Comparison of ENCODE assay signal across 8 cellular contexts in genomic region chr10:31030800-31031199, GRCh38. TPM values are rescaled to one million over a fixed set of nuclear protein-coding genes. Genes with fewer than 3 reads are reported as not detected.
A peak's percentile ranks its signal among the peaks of the same experiment; 100 is the strongest.
DNase-seq lines count a peak whose midpoint lies in the region; ATAC-seq and TF ChIP-seq lines count a peak whose summit lies in the region.

No MANE protein-coding gene starts in this region.

- no CpG with 5 or more reads among the region's 8 CpGs for WGBS in IMR-90 (ENCODE audit: extremely low coverage in 2 of 2, insufficient read length in 1 of 2), 2 experiments

- peak overlapping the region; percentile 67 to 94 for H4K8ac ChIP-seq in IMR-90 (ENCODE audit: low read depth in 2 of 2, low read length in 2 of 2)

- H4K5ac ChIP-seq in IMR-90 (ENCODE audit: low read depth, low read length) = peak overlapping the region; percentile 76

- H3K27me3 ChIP-seq in A673 (replicated peaks; ENCODE audit: insufficient read depth, low read depth, low read length, poor library complexity) = no peaks in the 10 kb centered on the region
- H3K27me3 ChIP-seq in IMR-90 (ENCODE audit: control insufficient read depth, insufficient read depth, low read length) = no peaks in the 10 kb centered on the region

- intact Hi-C loops in A673 (cut with micrococcal nuclease; ENCODE audit: unreplicated experiment) = no loop called here
- intact Hi-C loops in IMR-90 (cut with micrococcal nuclease) = loop anchor here (2.0 to 5.0 kb wide), 3 partner anchors 102 to 293 kb away; no protein-coding TSS in a partner anchor

- peaks cover 3% of the 10 kb centered on the region; the same call in 1 of the 2 replicates for H4K20me1 ChIP-seq in IMR-90 (ENCODE audit: insufficient read depth, low read length)

- ATAC-seq in IMR-90 (ENCODE audit: low read depth) (no peak), naive B cell (ENCODE audit: low read depth in 2 of 2) (no peak), GM21619 (IDR thresholded peaks at IDR 0.05; ENCODE audit: unreplicated experiment) (no peak), HG02588 (IDR thresholded peaks at IDR 0.05; ENCODE audit: unreplicated experiment) (no peak), GM21447 (IDR thresholded peaks at IDR 0.05; ENCODE audit: unreplicated experiment) (no peak)
- ATAC-seq in central memory CD8-positive, alpha-beta T cell (replicated peaks; ENCODE audit: extremely low read depth, poor library complexity, severe bottlenecking) = no peak

- peak overlapping the region; percentile 95 for H4K91ac ChIP-seq in IMR-90 (ENCODE audit: insufficient read depth, low read depth, low read length)

- CTCF ChIA-PET in A673 (lab: Charles Lee) = no interaction called here
- CTCF ChIA-PET in IMR-90 (lab: Yijun Ruan, JAX) = no interaction called here

- H3K4me3 ChIP-seq in A673 (ENCODE audit: low read depth, low read length, poor library complexity, severe bottlenecking) = peak overlapping the region; percentile 66
- H3K4me3 ChIP-seq in IMR-90 (ENCODE audit: insufficient read depth, low read depth, low read length) = peak overlapping the region; percentile 75; the same call in 1 of the 2 replicates

- in situ Hi-C loops in IMR-90 (cut with MboI; ENCODE audit: low sequenced_read_pairs) = loop anchor here (5.0 kb wide), 2 partner anchors 107 to 248 kb away; no protein-coding TSS in a partner anchor
- in situ Hi-C loops in ACHN (cut with HindIII; ENCODE audit: low pct_ligation_motif_present, low pct_unique_long_range_greater_than_20kb, low sequenced_read_pairs) = no loop called here

- TSS peak; percentile 50 for BruUV-seq in A673 (replicated peaks; lab: Mats Ljungman, UMichigan)
- BruUV-seq in IMR-90 (replicated peaks; lab: Mats Ljungman, UMichigan) = TSS peak; percentile 34

- H2AK9ac ChIP-seq in IMR-90 (replicated peaks; ENCODE audit: low read depth, low read length, poor library complexity) = no peak overlapping the region

- peak overlapping the region; percentile 90; the same call in 1 of the 2 replicates for H3K56ac ChIP-seq in IMR-90 (ENCODE audit: extremely low read depth, insufficient read depth, low read length)

- TF ChIP-seq POLR2A in IMR-90 (IDR thresholded peaks at IDR 0.05; ENCODE audit: low read depth, low read length) = no peak

- no peak overlapping the region for H3K27ac Mint-ChIP-seq in central memory CD8-positive, alpha-beta T cell (ENCODE audit: low read depth)
- H3K27ac Mint-ChIP-seq in naive B cell = peak overlapping the region in 4 of 6 donors; percentile 21 to 96 (median 96)

- TF ChIP-seq CTCF in A673 (conservative IDR thresholded peaks at IDR 0.05; ENCODE audit: low read depth, low read length) = no peak
- TF ChIP-seq CTCF in IMR-90 (conservative IDR thresholded peaks at IDR 0.05; ENCODE audit: low read depth, low read length) = no peak

- peak overlapping the region; percentile 93 for H2BK120ac ChIP-seq in IMR-90 (ENCODE audit: low read depth, low read length)

- no peaks in the 10 kb centered on the region for H3K36me3 ChIP-seq in A673 (ENCODE audit: insufficient read depth, low read length, poor library complexity, severe bottlenecking)
- no peaks in the 10 kb centered on the region for H3K36me3 ChIP-seq in IMR-90 (ENCODE audit: control insufficient read depth, insufficient read depth, low read length)

- peak overlapping the region; percentile 98 for H3K4ac ChIP-seq in IMR-90 (ENCODE audit: low read depth, low read length)

- POLR2A ChIA-PET in A673 (lab: Charles Lee; ENCODE audit: low non-redundant PET) = no interaction called here
- POLR2A ChIA-PET in IMR-90 (lab: Charles Lee; ENCODE audit: unreplicated experiment) = interaction anchor here (1.1 to 2.2 kb wide), 2 partner anchors 103 to 246 kb away, joined by 4 to 13 read pairs; no protein-coding TSS in a partner anchor

- DNase-seq in A673 (ENCODE audit: low spot score) = no peak
- no peak for DNase-seq in IMR-90
- no peak for DNase-seq in central memory CD8-positive, alpha-beta T cell (ENCODE audit: low spot score in 2 of 2)
- no peak for DNase-seq in naive B cell
- no peak for DNase-seq in ACHN

- H2BK15ac ChIP-seq in IMR-90 (ENCODE audit: low read depth, low read length) = peak overlapping the region; percentile 90; the same call in 2 of the 3 replicates

- peak overlapping the region; percentile 97 for H3K14ac ChIP-seq in IMR-90 (replicated peaks; ENCODE audit: low read depth, low read length)

- H3K27me3 Mint-ChIP-seq in central memory CD8-positive, alpha-beta T cell = no peaks in the 10 kb centered on the region
- no peaks in the 10 kb centered on the region for H3K27me3 Mint-ChIP-seq in naive B cell

- H3K4me1 ChIP-seq in A673 (ENCODE audit: insufficient read depth, low read length, poor library complexity, severe bottlenecking) (peaks cover 3% of the 10 kb centered on the region), IMR-90 (ENCODE audit: control insufficient read depth, insufficient read depth, low read length) (peaks cover 14% of the 10 kb centered on the region)

- no peaks in the 10 kb centered on the region for H3K4me1 Mint-ChIP-seq in central memory CD8-positive, alpha-beta T cell
- H3K4me1 Mint-ChIP-seq in naive B cell = peaks cover 17 to 27% (median 18%) of the 10 kb centered on the region in 3 donors

- H2AFZ ChIP-seq in IMR-90 (replicated peaks; ENCODE audit: low read length, poor library complexity) = no peak overlapping the region

- no peak for TF ChIP-seq RAD21 in IMR-90 (IDR thresholded peaks at IDR 0.05; ENCODE audit: low read length)

- H3K36me3 Mint-ChIP-seq in central memory CD8-positive, alpha-beta T cell (ENCODE audit: insufficient read depth) = peaks cover 10% of the 10 kb centered on the region
- no peaks in the 10 kb centered on the region for H3K36me3 Mint-ChIP-seq in naive B cell

- H3K4me3 Mint-ChIP-seq in central memory CD8-positive, alpha-beta T cell = peak overlapping the region; percentile 88
- H3K4me3 Mint-ChIP-seq in naive B cell = peak overlapping the region; percentile 47 to 96 (median 91)

- H3K4me2 ChIP-seq in IMR-90 (ENCODE audit: low read depth, low read length) = peak overlapping the region; percentile 89

- peak overlapping the region; percentile 86 for H3K9ac ChIP-seq in IMR-90 (ENCODE audit: low read depth, low read length)

- peak overlapping the region; percentile 95 for H2AK5ac ChIP-seq in IMR-90 (ENCODE audit: low read depth, low read length)

- H3K9me3 ChIP-seq in A673 (ENCODE audit: low read depth, low read length, poor library complexity, severe bottlenecking) (no peaks in the 10 kb centered on the region), IMR-90 (ENCODE audit: control insufficient read depth, insufficient read depth, low read length) (no peaks in the 10 kb centered on the region)

- peak overlapping the region; percentile 74 for H3K18ac ChIP-seq in IMR-90 (ENCODE audit: low read depth, low read length)

- H3K79me1 ChIP-seq in IMR-90 (ENCODE audit: low read depth in 1 of 2, low read length in 2 of 2) = peaks cover 17 to 39% of the 10 kb centered on the region in 2 experiments; a peak in 3 of 4 replicates

- H3K27ac ChIP-seq in A673 (ENCODE audit: low read depth, low read length, poor library complexity, severe bottlenecking) = no peak overlapping the region
- peak overlapping the region; percentile 94; the same call in 1 of the 2 replicates for H3K27ac ChIP-seq in IMR-90 (ENCODE audit: insufficient read depth, low read length)

- H2BK20ac ChIP-seq in IMR-90 (ENCODE audit: low read depth, low read length) = peak overlapping the region; percentile 83

- H2BK5ac ChIP-seq in IMR-90 (ENCODE audit: low read depth, low read length, poor library complexity, severe bottlenecking) = peak overlapping the region; percentile 89

- H3K9me3 Mint-ChIP-seq in central memory CD8-positive, alpha-beta T cell = no peaks in the 10 kb centered on the region
- H3K9me3 Mint-ChIP-seq in naive B cell = no peaks in the 10 kb centered on the region

- H3K9me1 ChIP-seq in IMR-90 (ENCODE audit: insufficient read depth, low read length) = no peaks in the 10 kb centered on the region; the same call in 1 of the 2 replicates

- dilution Hi-C loops in IMR-90 (cut with HindIII; ENCODE audit: low sequenced_read_pairs, unreplicated experiment) = no loop called here

- H3K23ac ChIP-seq in IMR-90 (ENCODE audit: low read depth, low read length) = peak overlapping the region; percentile 89

TF ChIP-seq in IMR-90, 13 proteins besides CTCF, POLR2A, EP300 and RAD21 (continues in another document):
- TF ChIP-seq NFE2L2 (IDR thresholded peaks at IDR 0.05; ENCODE audit: low read depth, low read length) (no peak), MAFK (IDR thresholded peaks at IDR 0.05; ENCODE audit: low read depth, low read length) (no peak), SMC3 (IDR thresholded peaks at IDR 0.05; ENCODE audit: low read depth, low read length) (no peak), BHLHE40 (IDR thresholded peaks at IDR 0.05; ENCODE audit: low read depth, low read length) (no peak), USF2 (IDR thresholded peaks at IDR 0.05; ENCODE audit: low read depth, low read length) (no peak), RFX5 (IDR thresholded peaks at IDR 0.05; ENCODE audit: low read depth, low read length) (no peak), CHD1 (IDR thresholded peaks at IDR 0.05; ENCODE audit: low read depth, low read length) (no peak), FOS (IDR thresholded peaks at IDR 0.05; ENCODE audit: low read depth, low read length) (no peak), MAZ (IDR thresholded peaks at IDR 0.05; ENCODE audit: borderline replicate concordance, low read depth, low read length) (no peak), RCOR1 (IDR thresholded peaks at IDR 0.05; ENCODE audit: insufficient replicate concordance, low read length) (no peak), ELK1 (IDR thresholded peaks at IDR 0.05; ENCODE audit: borderline replicate concordance, low read depth, low read length) (no peak)

RNA-seq across cellular contexts. Expression of gene ZNF438, which starts 0.9 kb away (rescaled TPM):
- total RNA-seq in A673 (2021) = 2.0 and 2.6 TPM in 2 replicates
- 2.8 and 2.9 TPM in 2 replicates for total RNA-seq in IMR-90 (2012; rRNA removed)
- 1.8 TPM in 2 replicates for polyA plus RNA-seq in IMR-90 (2012; rRNA removed)
- 0.75 and 0.88 TPM in 2 replicates for polyA plus RNA-seq in IMR-90 (2012; cell fraction: cytosol; rRNA removed)
- 1.1 and 4.6 TPM in 2 replicates for polyA plus RNA-seq in IMR-90 (2012; cell fraction: nucleus; rRNA removed; ENCODE audit: low replicate concordance)
- polyA plus RNA-seq in naive B cell (ENCODE audit: low read depth in 6 of 6) = 1 to 10 TPM; 2.6 to 5.9 (median 3.4) TPM
